13 cellular contexts compared by ENCODE assay signal in genomic region chr5:176737001-176737745, GRCh38.
DNase-seq lines count a peak whose midpoint lies in the region; ATAC-seq and TF ChIP-seq lines count a peak whose summit lies in the region.
"Had no signal": no experiment of that assay in that cellular context is flagged by ENCODE, and none has a peak within 500 bp of the region (broad histone marks: within the 10 kb centered on the region; RNA-seq: fewer than 3 reads in every experiment).

No MANE protein-coding gene starts in this region.

- ATAC-seq in activated CD4-positive, CD25-positive, alpha-beta regulatory T cell treated with anti-CD3 and anti-CD28 coated beads, Interleukin-2, amount 50 U/mL, for 24 hours: no peak
- ATAC-seq in HG02884 (IDR thresholded peaks at IDR 0.05; ENCODE audit: unreplicated experiment): no peak
- ATAC-seq: left colon had no signal

- WGBS in mesendoderm (ENCODE audit: extremely low coverage, insufficient coverage, low lambda C conversion rate): no CpG with 5 or more reads among the region's 11 CpGs
- WGBS in transverse colon (ENCODE audit: low coverage in 1 of 2), 2 donors: 58 to 71% methylated on average over 3 to 11 of the region's 11 CpGs

- no peaks in the 10 kb centered on the region for H3K36me3 ChIP-seq in mesendoderm (ENCODE audit: control insufficient read depth, insufficient read depth, low read length)
- H3K36me3 ChIP-seq in transverse colon: no peaks in the 10 kb centered on the region

- no peak overlapping the region for H2BK15ac ChIP-seq in mesendoderm (replicated peaks; ENCODE audit: low read depth)

- TF ChIP-seq CTCF in dorsolateral prefrontal cortex (IDR thresholded peaks at IDR 0.05 in 54 of 56, conservative IDR thresholded peaks at IDR 0.05 in 2 of 56; ENCODE audit: low read depth in 1 of 56, partially characterized antibody in 56 of 56): no peak
- no peak for TF ChIP-seq CTCF in transverse colon (IDR thresholded peaks at IDR 0.05)

- TF ChIP-seq EP300 in transverse colon (IDR thresholded peaks at IDR 0.05; ENCODE audit: low read depth): no peak

- H3K79me1 ChIP-seq in mesendoderm (ENCODE audit: low read length): no peaks in the 10 kb centered on the region

- H3K9ac ChIP-seq in mesendoderm (ENCODE audit: low read length): no peak overlapping the region

- no peak overlapping the region for H3K23ac ChIP-seq in mesendoderm (ENCODE audit: low read length)

- H2BK5ac ChIP-seq in mesendoderm (ENCODE audit: low read length): no peak overlapping the region

- H4K5ac ChIP-seq in mesendoderm (ENCODE audit: low read length): no peak overlapping the region

- TF ChIP-seq POLR2A in transverse colon (IDR thresholded peaks at IDR 0.05): no peak

- H4K8ac ChIP-seq in mesendoderm (ENCODE audit: low read depth, low read length): no peak overlapping the region

- peaks cover 8% of the 10 kb centered on the region for H3K4me1 ChIP-seq in mesendoderm (ENCODE audit: control insufficient read depth, low read depth, low read length)
- H3K4me1 ChIP-seq in transverse colon: no peaks in the 10 kb centered on the region

- H3K9me3 ChIP-seq in transverse colon: no peaks in the 10 kb centered on the region

- H3K4ac ChIP-seq in mesendoderm (ENCODE audit: low read depth, low read length): no peak overlapping the region

- H3K4me3 ChIP-seq in dorsolateral prefrontal cortex (no peak overlapping the region), mesendoderm (ENCODE audit: low read length) (no peak overlapping the region), transverse colon (no peak overlapping the region)

- H2BK120ac ChIP-seq in mesendoderm (ENCODE audit: low read depth, low read length): no peak overlapping the region

- H3K18ac ChIP-seq in mesendoderm (ENCODE audit: low read length): no peak overlapping the region

- intact Hi-C loops in dorsolateral prefrontal cortex (cut with DNase I) (loop anchor here in 1 of 2 donors (10.0 kb wide), 1 partner anchor 58 kb away; no protein-coding TSS in a partner anchor), transverse colon (cut with DNase I; ENCODE audit: low total_unique reads) (no loop called here)

- H3K27ac ChIP-seq in dorsolateral prefrontal cortex (peak overlapping the region in 56 of 59 donors; percentile 2 to 94 (median 72)), mesendoderm (ENCODE audit: low read depth, low read length) (peak overlapping the region; percentile 21), transverse colon (no peak overlapping the region)
- H3K27ac ChIP-seq: VCaP had no signal

- H2AK5ac ChIP-seq in mesendoderm (ENCODE audit: low read length): no peak overlapping the region

- no peak overlapping the region for H3K4me2 ChIP-seq in mesendoderm (ENCODE audit: low read length)

- peak overlapping the region; percentile 58 for H3K56ac ChIP-seq in mesendoderm (ENCODE audit: low read length)

- in situ Hi-C loops in transverse colon (cut with MboI; ENCODE audit: low pct_ligation_motif_present in 1 of 4, low pct_unique_long_range_greater_than_20kb in 1 of 4, low sequenced_read_pairs in 3 of 4): no loop called here

- H3K27me3 ChIP-seq in dorsolateral prefrontal cortex: peaks cover 0 to 8% (median 0%) of the 10 kb centered on the region in 45 donors
- H3K27me3 ChIP-seq in mesendoderm (ENCODE audit: insufficient read depth, low read length, poor library complexity): no peaks in the 10 kb centered on the region
- peaks cover 69% of the 10 kb centered on the region for H3K27me3 ChIP-seq in transverse colon

- DNase-seq in activated CD4-positive, CD25-positive, alpha-beta regulatory T cell treated with anti-CD3 and anti-CD28 coated beads, Interleukin-2, amount 50 U/mL, for 72 hours: peak; percentile 7
- DNase-seq in dorsolateral prefrontal cortex: peak in 8 of 10 donors; percentile 16 to 59 (median 42)
- peak; percentile 76 for DNase-seq in mesendoderm
- peak; percentile 0 for DNase-seq in transverse colon
- DNase-seq in NK-92 treated with Interleukin-12 subunit alpha and Interleukin-12 subunit beta, amount 100 ng/mL, for 24 hours (lab: John Stamatoyannopoulos, UW): no peak
- DNase-seq in NCI-H446 treated with DMSO at 0.1 percent for 48 hours (lab: John Stamatoyannopoulos, UW): no peak
- DNase-seq: activated naive CD4-positive, alpha-beta T cell treated with anti-CD3 and anti-CD28 coated beads, Interleukin-2, amount 10 ng/mL, durations not matched to agents 7 days and 5 days; left colon; NCI-H2107; NCI-H774 had no signal

- H3K79me2 ChIP-seq in mesendoderm (ENCODE audit: control insufficient read depth, insufficient read depth, low read length): no peaks in the 10 kb centered on the region

Comparison
In these comparisons a context has a peak if more than half of its experiments do, and no peak if none do; other contexts are left out.
1. DNase-seq: peak in activated CD4-positive, CD25-positive, alpha-beta regulatory T cell treated with anti-CD3 and anti-CD28 coated beads, Interleukin-2, amount 50 U/mL, for 72 hours (single experiment), dorsolateral prefrontal cortex (8 of 10), mesendoderm (single experiment) and transverse colon (single experiment); none in NK-92 treated with Interleukin-12 subunit alpha and Interleukin-12 subunit beta, amount 100 ng/mL, for 24 hours (single experiment) and NCI-H446 treated with DMSO at 0.1 percent for 48 hours (single experiment).
2. H3K27ac ChIP-seq: peak in dorsolateral prefrontal cortex (56 of 59) and mesendoderm (single experiment); none in transverse colon (0 of 4).